In genomic region chr11:17077240-17077519, GRCh38 we compare ENCODE assay signal across 8 cellular contexts. TPM values are rescaled to one million over a fixed set of nuclear protein-coding genes. Genes with fewer than 3 reads are reported as not detected.
DNase-seq lines count a peak whose midpoint lies in the region; ATAC-seq and TF ChIP-seq lines count a peak whose summit lies in the region.

No MANE protein-coding gene starts in this region.

- in situ Hi-C loops in GM23248 (cut with MboI) = no loop called here

- peak overlapping the region; percentile 98 for H3K4me3 ChIP-seq in GM06990 (replicated peaks; ENCODE audit: low read depth, low read length)
- peak overlapping the region; percentile 93 for H3K4me3 ChIP-seq in GM23248
- H3K4me3 ChIP-seq in OCI-LY1 (ENCODE audit: low read depth, low read length, poor library complexity, severe bottlenecking) = peak overlapping the region; percentile 85

- DNase-seq in GM06990 (ENCODE audit: extremely low read depth, insufficient read length) = no peak
- peak; percentile 62 for DNase-seq in GM23248
- DNase-seq in effector memory CD8-positive, alpha-beta T cell = no peak
- no peak for DNase-seq in naive B cell
- DNase-seq in activated gamma-delta T cell (lab: John Stamatoyannopoulos, UW) = no peak
- DNase-seq in NK-92 treated with Interleukin-12 subunit alpha and Interleukin-12 subunit beta, amount 100 ng/mL, for 24 hours (lab: John Stamatoyannopoulos, UW) = no peak
- no peak for DNase-seq in mucosa of gallbladder (ENCODE audit: low spot score)

- peaks cover 9% of the 10 kb centered on the region for H3K36me3 ChIP-seq in GM06990 (ENCODE audit: control insufficient read depth, insufficient read depth, low read length)
- H3K36me3 ChIP-seq in GM23248 (ENCODE audit: low read depth) = peaks cover 34% of the 10 kb centered on the region
- peaks cover 49% of the 10 kb centered on the region for H3K36me3 ChIP-seq in OCI-LY1 (ENCODE audit: insufficient read depth, low read length)

- no peaks in the 10 kb centered on the region for H3K27me3 Mint-ChIP-seq in effector memory CD8-positive, alpha-beta T cell
- H3K27me3 Mint-ChIP-seq in naive B cell = no peaks in the 10 kb centered on the region

- ATAC-seq in effector memory CD8-positive, alpha-beta T cell (replicated peaks) = peak; percentile 31
- peak; percentile 45 to 49 for ATAC-seq in naive B cell (ENCODE audit: low read depth in 2 of 2)

- H3K79me2 ChIP-seq in GM23248 (ENCODE audit: insufficient read depth) = peaks cover 34% of the 10 kb centered on the region
- peaks cover 14% of the 10 kb centered on the region for H3K79me2 ChIP-seq in OCI-LY1 (ENCODE audit: insufficient read depth, low read length)

- peaks cover 21% of the 10 kb centered on the region for H3K4me1 ChIP-seq in GM23248 (ENCODE audit: insufficient read depth)
- peaks cover 28% of the 10 kb centered on the region for H3K4me1 ChIP-seq in OCI-LY1 (ENCODE audit: insufficient read depth, low read length, severe bottlenecking)

- H3K9me3 ChIP-seq in GM23248 (ENCODE audit: low read depth) (no peaks in the 10 kb centered on the region), OCI-LY1 (ENCODE audit: low read length) (no peaks in the 10 kb centered on the region)

- H3F3A ChIP-seq in GM23248 (ENCODE audit: insufficient read depth) (peaks cover 39% of the 10 kb centered on the region), OCI-LY1 (ENCODE audit: insufficient read depth, low read length) (no peaks in the 10 kb centered on the region)

- peaks cover 30 to 31% of the 10 kb centered on the region in 2 donors for H3K4me1 Mint-ChIP-seq in effector memory CD8-positive, alpha-beta T cell (ENCODE audit: low read depth in 2 of 2)
- peaks cover 25 to 38% (median 33%) of the 10 kb centered on the region in 3 donors for H3K4me1 Mint-ChIP-seq in naive B cell

- no peaks in the 10 kb centered on the region for H3K9me3 Mint-ChIP-seq in effector memory CD8-positive, alpha-beta T cell
- H3K9me3 Mint-ChIP-seq in naive B cell = no peaks in the 10 kb centered on the region

- H3K27ac ChIP-seq in GM23248 = peak overlapping the region; percentile 80
- peak overlapping the region; percentile 57 for H3K27ac ChIP-seq in OCI-LY1 (ENCODE audit: low read depth, low read length, poor library complexity, severe bottlenecking)

- peak overlapping the region; percentile 91 to 100 for H3K4me3 Mint-ChIP-seq in effector memory CD8-positive, alpha-beta T cell
- peak overlapping the region; percentile 93 to 100 (median 99) for H3K4me3 Mint-ChIP-seq in naive B cell

- peak overlapping the region; percentile 97 to 99 for H3K27ac Mint-ChIP-seq in effector memory CD8-positive, alpha-beta T cell
- H3K27ac Mint-ChIP-seq in naive B cell = peak overlapping the region; percentile 98 to 99 (median 98)

- H3K4me2 ChIP-seq in GM23248 (ENCODE audit: unreplicated experiment) (peak overlapping the region; percentile 95), OCI-LY1 (ENCODE audit: low read length) (peak overlapping the region; percentile 80)

- H3K36me3 Mint-ChIP-seq in effector memory CD8-positive, alpha-beta T cell (ENCODE audit: insufficient read depth) = peaks cover 60% of the 10 kb centered on the region
- H3K36me3 Mint-ChIP-seq in naive B cell = peaks cover 19 to 22% of the 10 kb centered on the region in 2 donors

- H3K9me2 ChIP-seq in GM23248 (ENCODE audit: insufficient read depth) (no peaks in the 10 kb centered on the region), OCI-LY1 (ENCODE audit: low read depth, low read length) (no peaks in the 10 kb centered on the region)

- WGBS in GM23248 (ENCODE audit: low coverage in 1 of 2, low lambda C conversion rate in 2 of 2, missing lambda C conversion rate in 2 of 2), 2 experiments = 0 to 2% methylated on average over 13 to 20 of the region's 20 CpGs

- H3K9ac ChIP-seq in GM23248 (peak overlapping the region; percentile 97), OCI-LY1 (ENCODE audit: low read length) (peak overlapping the region; percentile 93)

- H4K20me1 ChIP-seq in GM23248 (ENCODE audit: insufficient read depth) (no peaks in the 10 kb centered on the region), OCI-LY1 (ENCODE audit: insufficient read depth, low read length) (no peaks in the 10 kb centered on the region)

- no peaks in the 10 kb centered on the region for H3K27me3 ChIP-seq in GM06990 (replicated peaks; ENCODE audit: control insufficient read depth, insufficient read depth, low read length)
- H3K27me3 ChIP-seq in GM23248 (replicated peaks; ENCODE audit: insufficient read depth) = no peaks in the 10 kb centered on the region
- H3K27me3 ChIP-seq in OCI-LY1 (ENCODE audit: insufficient read depth, low read length) = no peaks in the 10 kb centered on the region

- peak overlapping the region; percentile 64 for H2AFZ ChIP-seq in GM23248
- no peak overlapping the region for H2AFZ ChIP-seq in OCI-LY1 (ENCODE audit: low read length)

- TF ChIP-seq CTCF in GM06990 (IDR thresholded peaks at IDR 0.05; ENCODE audit: insufficient read depth, low read length, poor library complexity, severe bottlenecking) (no peak), OCI-LY1 (IDR thresholded peaks at IDR 0.05; ENCODE audit: low read length) (no peak)

RNA-seq across cellular contexts. Expression of gene RPS13, which starts 0.3 kb away (rescaled TPM):
- total RNA-seq in GM23248 (2014; rRNA removed; shearing (Covaris generic)) = 597 and 754 TPM in 2 replicates
- polyA plus RNA-seq in GM23248 (2016; fragmentation: Nextera tagmentation; extraction: Ambion mirVana) = 774 and 831 TPM in 2 replicates
- polyA plus RNA-seq in naive B cell (ENCODE audit: low read depth in 6 of 6) = 1,000 to 10,000 TPM; 1,851 to 2,562 (median 2,352) TPM
- total RNA-seq in mucosa of gallbladder = 703 TPM
